8 cellular contexts compared by ENCODE assay signal in the genomic region with DNA sequence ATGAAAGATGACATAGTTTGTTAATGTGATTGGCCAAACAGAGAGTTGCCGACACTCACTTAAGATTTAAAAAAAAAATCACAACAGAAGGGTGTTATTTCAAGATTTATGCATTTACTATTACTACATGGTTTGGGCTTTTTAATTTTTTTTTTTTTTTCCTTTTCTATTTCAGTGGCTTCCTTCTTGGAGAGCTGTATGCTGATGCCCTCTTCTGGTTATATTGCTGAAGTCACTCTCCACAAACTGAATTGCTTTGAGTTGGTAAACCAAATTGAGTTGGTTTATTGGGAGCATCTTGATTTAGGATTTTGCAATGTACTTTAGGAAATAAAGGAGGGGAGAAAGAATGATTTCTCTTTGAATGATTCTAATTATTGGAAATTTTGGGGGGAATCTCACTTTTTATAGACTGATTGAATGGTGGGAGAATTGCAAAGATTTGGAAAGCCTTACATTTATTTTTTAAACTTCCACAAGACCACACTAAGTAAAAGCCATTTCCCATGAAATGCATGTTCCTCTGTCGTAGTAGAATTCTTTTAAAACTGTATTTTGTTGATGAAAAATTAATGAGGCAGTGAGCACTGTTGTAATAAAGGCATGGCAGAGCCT.
A peak's percentile ranks its signal among the peaks of the same experiment; 100 is the strongest.
DNase-seq lines count a peak whose midpoint lies in the region; ATAC-seq, FAIRE-seq and TF ChIP-seq lines count a peak whose summit lies in the region.

No MANE protein-coding gene starts in this region.

- no peak for ATAC-seq in heart right ventricle

- FAIRE-seq in urothelium cell line (lab: Jason Lieb, UNC) (no peak), RCC 7860 (lab: Jason Lieb, UNC) (no peak)

- no peaks in the 10 kb centered on the region for H3K27me3 ChIP-seq in heart right ventricle
- H3K27me3 ChIP-seq in right atrium auricular region, result no peaks in the 10 kb centered on the region
- H3K27me3 ChIP-seq in hepatocyte, result no peaks in the 10 kb centered on the region

- no peaks in the 10 kb centered on the region for H3K79me2 ChIP-seq in hepatocyte

- DNase-seq in heart right ventricle (no peak), right atrium auricular region (ENCODE audit: low spot score) (no peak), SW480 (ENCODE audit: low spot score) (peak; percentile 49), hepatocyte (ENCODE audit: low spot score) (peak; percentile 39), urothelium cell line (ENCODE audit: low spot score) (peak; percentile 27), RCC 7860 (ENCODE audit: low spot score) (no peak), epidermal melanocyte (ENCODE audit: insufficient read length, low spot score) (no peak)
- no peak for DNase-seq in stimulated activated CD4-positive, alpha-beta T cell treated with anti-CD3 and anti-CD28 coated beads, Interleukin-1b, Interleukin-23, amount 100 ng/mL, for 48 hours

- H3K36me3 ChIP-seq in heart right ventricle (no peaks in the 10 kb centered on the region), right atrium auricular region (no peaks in the 10 kb centered on the region), hepatocyte (replicated peaks; ENCODE audit: insufficient read depth, low read depth) (no peaks in the 10 kb centered on the region)

- intact Hi-C loops in heart right ventricle (cut with DNase I), result loop anchor here in 8 of 10 donors (2.0 to 10.0 kb wide), 5 partner anchors 225 to 355 kb away; no protein-coding TSS in a partner anchor

- H3K4me2 ChIP-seq in hepatocyte, result no peak overlapping the region

- no peak overlapping the region for H2AFZ ChIP-seq in hepatocyte

- no peaks in the 10 kb centered on the region for H3K9me2 ChIP-seq in hepatocyte (replicated peaks; ENCODE audit: insufficient read depth)

- H3K4me3 ChIP-seq in heart right ventricle (no peak overlapping the region), right atrium auricular region (no peak overlapping the region), hepatocyte (no peak overlapping the region)

- H4K20me1 ChIP-seq in hepatocyte (ENCODE audit: insufficient read depth, poor library complexity, severe bottlenecking), result no peaks in the 10 kb centered on the region

- no peaks in the 10 kb centered on the region for H3K9me3 ChIP-seq in heart right ventricle
- H3K9me3 ChIP-seq in right atrium auricular region, result no peaks in the 10 kb centered on the region
- no peaks in the 10 kb centered on the region for H3K9me3 ChIP-seq in hepatocyte (ENCODE audit: low read depth)

- H3K27ac ChIP-seq in heart right ventricle (no peak overlapping the region), right atrium auricular region (no peak overlapping the region), hepatocyte (no peak overlapping the region)

- peak in 6 of 9 donors; percentile 26 to 55 (median 40) for TF ChIP-seq CTCF in heart right ventricle (IDR thresholded peaks at IDR 0.05)
- TF ChIP-seq CTCF in right atrium auricular region (IDR thresholded peaks at IDR 0.05), result peak in 1 of 2 donors; percentile 42
- peak; percentile 70 for TF ChIP-seq CTCF in hepatocyte (IDR thresholded peaks at IDR 0.05; ENCODE audit: poor library complexity)

- H3K4me1 ChIP-seq in heart right ventricle (no peaks in the 10 kb centered on the region), right atrium auricular region (peaks cover 0 to 5% of the 10 kb centered on the region in 2 donors), hepatocyte (ENCODE audit: insufficient read depth) (no peaks in the 10 kb centered on the region)

- WGBS in heart right ventricle, 2 donors, result 46% methylated on average over 2 of the region's 2 CpGs
- 48% methylated on average over 2 of the region's 2 CpGs for WGBS in hepatocyte (ENCODE audit: low lambda C conversion rate, missing lambda C conversion rate)

Comparison
In these comparisons a context has a peak if more than half of its experiments do, and no peak if none do; other contexts are left out.
1. DNase-seq: peak in SW480 (single experiment), hepatocyte (single experiment) and urothelium cell line (single experiment); none in heart right ventricle (0 of 2), right atrium auricular region (single experiment), stimulated activated CD4-positive, alpha-beta T cell treated with anti-CD3 and anti-CD28 coated beads, Interleukin-1b, Interleukin-23, amount 100 ng/mL, for 48 hours (single experiment), RCC 7860 (single experiment) and epidermal melanocyte (single experiment).